9 cellular contexts compared by ENCODE assay signal in the genomic region with DNA sequence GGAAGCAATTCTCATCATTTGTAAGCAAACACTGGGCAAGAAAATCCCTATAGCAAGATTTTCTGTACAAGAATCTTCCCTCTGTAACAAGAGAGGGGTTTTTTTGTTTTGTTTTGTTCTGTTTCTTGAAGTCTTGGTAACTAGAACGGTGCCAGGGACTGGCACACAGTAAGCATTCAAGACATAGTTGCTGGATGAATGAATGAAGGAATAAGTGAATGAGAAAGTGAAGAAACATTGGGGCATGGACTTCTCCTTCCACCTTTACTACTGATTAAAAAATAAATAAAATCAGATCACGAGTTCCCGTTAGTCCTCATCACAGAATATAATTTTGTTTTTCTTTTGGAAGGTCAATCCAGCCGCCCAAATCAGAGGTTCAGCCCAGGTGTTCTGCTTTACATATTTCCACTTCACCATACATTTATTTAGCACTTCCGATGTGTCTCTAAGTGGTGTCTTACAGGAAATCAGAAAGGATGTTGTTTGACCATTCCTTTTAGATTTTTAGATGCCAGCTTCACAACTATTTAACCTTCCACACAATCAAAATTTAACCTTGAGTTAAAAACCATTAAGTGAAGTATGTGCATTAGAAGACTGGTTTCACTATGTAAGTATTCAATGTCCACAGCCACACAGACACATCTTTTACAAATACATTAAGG.
DNase-seq lines count a peak whose midpoint lies in the region; ATAC-seq lines count a peak whose summit lies in the region.
"Had no signal": no experiment of that assay in that cellular context is flagged by ENCODE, and none has a peak within 500 bp of the region (broad histone marks: within the 10 kb centered on the region; RNA-seq: fewer than 3 reads in every experiment).

No MANE protein-coding gene starts in this region.

- H3K27me3 ChIP-seq in iPS-20b (ENCODE audit: insufficient read depth, low read length) (no peaks in the 10 kb centered on the region), HAP-1 (ENCODE audit: low read depth) (no peaks in the 10 kb centered on the region)

- in situ Hi-C loops in HAP-1 (cut with MboI; ENCODE audit: low sequenced_read_pairs): no loop called here

- H3K36me3 ChIP-seq in iPS-20b (ENCODE audit: insufficient read depth, low read depth, low read length): no peaks in the 10 kb centered on the region
- no peaks in the 10 kb centered on the region for H3K36me3 ChIP-seq in HAP-1 (replicated peaks)

- no peak for DNase-seq in HuH-7 (ENCODE audit: low spot score)
- DNase-seq in NCI-H128 (lab: John Stamatoyannopoulos, UW; ENCODE audit: unreplicated experiment): no peak
- no peak for DNase-seq in HuH-7.5 (ENCODE audit: low spot score)
- DNase-seq in HAP-1 (ENCODE audit: low spot score in 2 of 2): no peak
- DNase-seq: NCI-H187 treated with DMSO at 0.1 percent for 48 hours had no signal

- H3K4me3 ChIP-seq in iPS-20b (ENCODE audit: low read length) (no peak overlapping the region), HAP-1 (no peak overlapping the region)

- H3K9me3 ChIP-seq in iPS-20b (ENCODE audit: insufficient read depth, low read depth, low read length) (no peaks in the 10 kb centered on the region), HAP-1 (no peaks in the 10 kb centered on the region)

- H3K9ac ChIP-seq in iPS-20b (ENCODE audit: low read depth, low read length): no peak overlapping the region

- H3K4me1 ChIP-seq in iPS-20b (ENCODE audit: insufficient read depth, low read length): peaks cover 49% of the 10 kb centered on the region
- H3K4me1 ChIP-seq in HAP-1: no peaks in the 10 kb centered on the region

- peak overlapping the region; percentile 6 for H3K27ac ChIP-seq in iPS-20b (ENCODE audit: low read length)

- ATAC-seq in GM18511 (IDR thresholded peaks at IDR 0.05; ENCODE audit: unreplicated experiment) (peak; percentile 48), GM21723 (IDR thresholded peaks at IDR 0.05; ENCODE audit: unreplicated experiment) (peak; percentile 40), HG03521 (IDR thresholded peaks at IDR 0.05; ENCODE audit: unreplicated experiment) (peak; percentile 34)
